20 cellular contexts compared by ENCODE assay signal in the genomic region with DNA sequence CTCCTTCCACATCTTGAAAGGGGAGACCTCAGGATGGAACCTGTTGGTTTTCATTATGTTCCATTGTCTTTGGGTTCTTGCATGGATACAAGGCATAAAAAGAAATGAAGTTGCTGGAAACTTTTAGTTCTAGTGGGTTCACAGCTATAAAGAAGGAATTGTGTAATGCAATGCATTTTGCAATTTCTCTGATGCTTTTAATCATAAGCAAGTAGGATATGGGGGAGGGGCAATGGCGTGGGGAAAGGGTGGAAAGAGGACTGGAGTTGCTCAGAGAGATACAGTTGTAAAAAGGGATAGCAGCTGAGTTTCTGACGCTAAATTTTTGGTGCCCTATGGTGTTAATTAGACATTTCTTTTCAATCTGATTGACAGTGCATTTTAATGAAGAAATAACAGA.
A peak's percentile ranks its signal among the peaks of the same experiment; 100 is the strongest.
DNase-seq lines count a peak whose midpoint lies in the region; ATAC-seq and TF ChIP-seq lines count a peak whose summit lies in the region.
"Had no signal": no experiment of that assay in that cellular context is flagged by ENCODE, and none has a peak within 500 bp of the region (broad histone marks: within the 10 kb centered on the region; RNA-seq: fewer than 3 reads in every experiment).

No MANE protein-coding gene starts in this region.

- H3K4me1 ChIP-seq in adrenal gland (replicated peaks in 1 of 2) (peaks cover 0 to 8% of the 10 kb centered on the region in 2 donors), hepatocyte (ENCODE audit: insufficient read depth) (peaks cover 6% of the 10 kb centered on the region)

- H3K4me3 Mint-ChIP-seq in activated T-cell treated with anti-CD3 and anti-CD28 coated beads, Interleukin-2, amount 50 U/mL, for 72 hours = no peak overlapping the region
- H3K4me3 Mint-ChIP-seq: activated naive CD4-positive, alpha-beta T cell treated with anti-CD3 and anti-CD28 coated beads, Interleukin-2, amount 10 ng/mL, durations not matched to agents 7 days and 5 days; immature natural killer cell; natural killer cell treated with Interleukin-12 subunit alpha and Interleukin-12 subunit beta and Interleukin-15 and Interleukin-18, amount 100 ng/mL, for 72 hours; stimulated activated naive CD8-positive, alpha-beta T cell treated with anti-CD3 and anti-CD28 coated beads, Interleukin-15, Interleukin-2, amounts not matched to agents 100 ng/mL and 50 ng/mL, for 24 hours had no signal

- no peak for TF ChIP-seq POLR2A in adrenal gland (IDR thresholded peaks at IDR 0.05)

- H3K36me3 ChIP-seq in adrenal gland (replicated peaks in 1 of 2) = no peaks in the 10 kb centered on the region
- no peaks in the 10 kb centered on the region for H3K36me3 ChIP-seq in hepatocyte (replicated peaks; ENCODE audit: insufficient read depth, low read depth)

- H3K36me3 Mint-ChIP-seq in activated T-cell treated with anti-CD3 and anti-CD28 coated beads, Interleukin-2, amount 50 U/mL, for 72 hours (ENCODE audit: insufficient read depth in 2 of 2) = peaks cover 0 to 5% of the 10 kb centered on the region in 2 donors
- H3K36me3 Mint-ChIP-seq: activated naive CD4-positive, alpha-beta T cell treated with anti-CD3 and anti-CD28 coated beads, Interleukin-2, amount 10 ng/mL, durations not matched to agents 7 days and 5 days; immature natural killer cell had no signal

- no peaks in the 10 kb centered on the region for H4K20me1 ChIP-seq in hepatocyte (ENCODE audit: insufficient read depth, poor library complexity, severe bottlenecking)

- H3K9me2 ChIP-seq in hepatocyte (replicated peaks; ENCODE audit: insufficient read depth) = no peaks in the 10 kb centered on the region

- no peak overlapping the region for H3K27ac ChIP-seq in adrenal gland
- no peak overlapping the region for H3K27ac ChIP-seq in hepatocyte

- WGBS in adrenal gland, 4 donors = 58 to 74% (median 62%) methylated on average over 2 of the region's 2 CpGs
- 69% methylated on average over 2 of the region's 2 CpGs for WGBS in hepatocyte (ENCODE audit: low lambda C conversion rate, missing lambda C conversion rate)

- H3K4me1 Mint-ChIP-seq in activated T-cell treated with anti-CD3 and anti-CD28 coated beads, Interleukin-2, amount 50 U/mL, for 72 hours (ENCODE audit: low read depth) = peaks cover 12% of the 10 kb centered on the region
- H3K4me1 Mint-ChIP-seq: activated naive CD4-positive, alpha-beta T cell treated with anti-CD3 and anti-CD28 coated beads, Interleukin-2, amount 10 ng/mL, durations not matched to agents 7 days and 5 days; immature natural killer cell had no signal

- H3K79me2 ChIP-seq in hepatocyte = no peaks in the 10 kb centered on the region

- H2AFZ ChIP-seq in hepatocyte = no peak overlapping the region

- no peak for ATAC-seq in HG03280 (IDR thresholded peaks at IDR 0.05; ENCODE audit: unreplicated experiment)
- no peak for ATAC-seq in GM21786 (IDR thresholded peaks at IDR 0.05; ENCODE audit: unreplicated experiment)
- no peak for ATAC-seq in HG03135 (IDR thresholded peaks at IDR 0.05; ENCODE audit: unreplicated experiment)
- ATAC-seq in activated T-cell treated with anti-CD3 and anti-CD28 coated beads, Interleukin-2, amount 50 U/mL, for 72 hours (replicated peaks in 1 of 2) = no peak
- ATAC-seq: natural killer cell treated with Interleukin-12 subunit alpha and Interleukin-12 subunit beta and Interleukin-15 and Interleukin-18, amount 100 ng/mL, for 72 hours had no signal

- H3K27me3 Mint-ChIP-seq in activated T-cell treated with anti-CD3 and anti-CD28 coated beads, Interleukin-2, amount 50 U/mL, for 72 hours (ENCODE audit: low read depth) = peaks cover 31% of the 10 kb centered on the region

- intact Hi-C loops in adrenal gland (cut with DNase I) = no loop called here

- peak; percentile 29 for DNase-seq in AG08395 (ENCODE audit: low spot score)
- peak; percentile 37 for DNase-seq in HCEC 1CT
- DNase-seq in adrenal gland = peak in 4 of 7 donors; percentile 33 to 62 (median 49)
- peak; percentile 52 for DNase-seq in hepatocyte (ENCODE audit: low spot score)
- DNase-seq in activated T-cell treated with anti-CD3 and anti-CD28 coated beads, Interleukin-2, amount 50 U/mL, for 72 hours = no peak
- DNase-seq: activated CD4-positive, alpha-beta T cell treated with anti-CD3 and anti-CD28 coated beads, Interleukin-2, amount 50 U/mL, for 1 hour; activated naive CD4-positive, alpha-beta T cell treated with anti-CD3 and anti-CD28 coated beads, Interleukin-2, amount 10 ng/mL, durations not matched to agents 7 days and 5 days; activated T-cell treated with anti-CD3 and anti-CD28 coated beads for 4 hours; Caco-2; cortex of kidney; head of caudate nucleus; immature natural killer cell; MM.1S; NCI-H2081 treated with DMSO at 0.1 percent for 48 hours; NCI-H526 had no signal

- H3K4me3 ChIP-seq in adrenal gland = no peak overlapping the region
- H3K4me3 ChIP-seq in hepatocyte = no peak overlapping the region

- H3K27me3 ChIP-seq in adrenal gland (no peaks in the 10 kb centered on the region), hepatocyte (no peaks in the 10 kb centered on the region)

- TF ChIP-seq CTCF in adrenal gland (IDR thresholded peaks at IDR 0.05) (no peak), hepatocyte (IDR thresholded peaks at IDR 0.05; ENCODE audit: poor library complexity) (no peak)

- H3K9me3 Mint-ChIP-seq in activated T-cell treated with anti-CD3 and anti-CD28 coated beads, Interleukin-2, amount 50 U/mL, for 72 hours = peaks cover 2 to 8% of the 10 kb centered on the region in 2 donors
- H3K9me3 Mint-ChIP-seq: natural killer cell treated with Interleukin-12 subunit alpha and Interleukin-12 subunit beta and Interleukin-15 and Interleukin-18, amount 100 ng/mL, for 72 hours had no signal

- H3K27ac Mint-ChIP-seq in activated T-cell treated with anti-CD3 and anti-CD28 coated beads, Interleukin-2, amount 50 U/mL, for 72 hours = no peak overlapping the region
- H3K27ac Mint-ChIP-seq: activated naive CD4-positive, alpha-beta T cell treated with anti-CD3 and anti-CD28 coated beads, Interleukin-2, amount 10 ng/mL, durations not matched to agents 7 days and 5 days; immature natural killer cell; natural killer cell treated with Interleukin-12 subunit alpha and Interleukin-12 subunit beta and Interleukin-15 and Interleukin-18, amount 100 ng/mL, for 72 hours; stimulated activated naive CD8-positive, alpha-beta T cell treated with anti-CD3 and anti-CD28 coated beads, Interleukin-15, Interleukin-2, amounts not matched to agents 100 ng/mL and 50 ng/mL, for 24 hours had no signal

- no peaks in the 10 kb centered on the region for H3K9me3 ChIP-seq in adrenal gland (replicated peaks in 1 of 3)
- no peaks in the 10 kb centered on the region for H3K9me3 ChIP-seq in hepatocyte (ENCODE audit: low read depth)

- no peak overlapping the region for H3K4me2 ChIP-seq in hepatocyte

Comparison
In these comparisons a context has a peak if more than half of its experiments do, and no peak if none do; other contexts are left out.
1. DNase-seq: peak in AG08395 (single experiment), HCEC 1CT (single experiment), adrenal gland (4 of 7) and hepatocyte (single experiment); none in activated T-cell treated with anti-CD3 and anti-CD28 coated beads, Interleukin-2, amount 50 U/mL, for 72 hours (0 of 2).